32 cellular contexts compared by ENCODE assay signal in the genomic region with DNA sequence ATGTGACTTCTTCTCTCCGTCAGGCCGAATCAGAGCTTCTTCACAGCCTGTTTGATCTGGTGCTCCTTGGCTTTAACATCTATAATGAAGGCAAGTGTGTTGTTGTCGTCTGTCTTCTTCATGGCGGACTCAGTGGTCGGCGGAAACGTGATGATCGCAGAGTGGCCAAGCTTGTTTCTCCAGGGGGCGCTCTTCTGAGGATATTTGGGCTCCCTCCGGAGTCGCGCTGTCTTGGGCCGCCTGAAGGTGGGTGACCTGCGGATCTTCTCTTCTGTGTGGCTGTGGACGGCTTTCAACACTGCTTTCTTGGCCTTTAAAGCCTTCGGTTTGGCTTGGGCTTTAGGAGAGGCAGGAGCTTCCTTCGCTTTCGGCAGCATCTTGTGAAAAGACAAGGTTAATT. TPM values are rescaled to one million over a fixed set of nuclear protein-coding genes. Genes with fewer than 3 reads are reported as not detected.
DNase-seq lines count a peak whose midpoint lies in the region; ATAC-seq, FAIRE-seq and TF ChIP-seq lines count a peak whose summit lies in the region.
"Had no signal": no experiment of that assay in that cellular context is flagged by ENCODE, and none has a peak within 500 bp of the region (broad histone marks: within the 10 kb centered on the region; RNA-seq: fewer than 3 reads in every experiment).

No MANE protein-coding gene starts in this region.

- POLR2A ChIA-PET in PC-3 (lab: Charles Lee; ENCODE audit: unreplicated experiment) = no interaction called here

- H3K9me3 ChIP-seq in PC-3 (ENCODE audit: low read length) = no peaks in the 10 kb centered on the region
- H3K9me3 ChIP-seq in Karpas-422 (ENCODE audit: low read length) = peaks cover 4% of the 10 kb centered on the region; the same call in 1 of the 2 replicates
- H3K9me3 ChIP-seq: pancreas had no signal

- BruUV-seq in PC-3 (replicated peaks; lab: Mats Ljungman, UMichigan) = no TSS peak

- no peak overlapping the region for H3K4me3 Mint-ChIP-seq in endothelial cell (ENCODE audit: unreplicated experiment)
- H3K4me3 Mint-ChIP-seq: activated CD8-positive, alpha-beta memory T cell treated with anti-CD3 and anti-CD28 coated beads, Interleukin-2, amount 10 ng/mL, durations not matched to agents 7 days and 5 days; activated T-cell treated with anti-CD3 and anti-CD28 coated beads, Interleukin-2, amount 50 U/mL, for 72 hours; natural killer cell treated with Interleukin-12 subunit alpha and Interleukin-12 subunit beta and Interleukin-15 and Interleukin-18, amount 100 ng/mL, for 72 hours had no signal

- CTCF ChIA-PET in PC-3 (lab: Charles Lee) = interaction anchor here (0.6 to 0.7 kb wide), 2 partner anchors 75 to 200 kb away, joined by 4 to 7 read pairs; a partner anchor contains a TSS

- no peaks in the 10 kb centered on the region for H3K4me1 Mint-ChIP-seq in endothelial cell (ENCODE audit: unreplicated experiment)
- H3K4me1 Mint-ChIP-seq: activated CD8-positive, alpha-beta memory T cell treated with anti-CD3 and anti-CD28 coated beads, Interleukin-2, amount 10 ng/mL, durations not matched to agents 7 days and 5 days had no signal

- H3K27me3 Mint-ChIP-seq in endothelial cell (ENCODE audit: unreplicated experiment) = peaks cover 3% of the 10 kb centered on the region
- H3K27me3 Mint-ChIP-seq: activated CD8-positive, alpha-beta memory T cell treated with anti-CD3 and anti-CD28 coated beads, Interleukin-2, amount 10 ng/mL, durations not matched to agents 7 days and 5 days had no signal

- no peaks in the 10 kb centered on the region for H3K36me3 Mint-ChIP-seq in endothelial cell (ENCODE audit: low read depth, unreplicated experiment)
- H3K36me3 Mint-ChIP-seq: activated CD8-positive, alpha-beta memory T cell treated with anti-CD3 and anti-CD28 coated beads, Interleukin-2, amount 10 ng/mL, durations not matched to agents 7 days and 5 days; natural killer cell treated with Interleukin-12 subunit alpha and Interleukin-12 subunit beta and Interleukin-15 and Interleukin-18, amount 100 ng/mL, for 72 hours had no signal

- H3K36me3 ChIP-seq in PC-3 (ENCODE audit: low read depth, low read length) (no peaks in the 10 kb centered on the region), Karpas-422 (ENCODE audit: insufficient read depth, low read length) (no peaks in the 10 kb centered on the region)
- H3K36me3 ChIP-seq: pancreas, transverse colon had no signal

- no peak overlapping the region for H3K27ac Mint-ChIP-seq in endothelial cell (ENCODE audit: unreplicated experiment)
- H3K27ac Mint-ChIP-seq: activated CD8-positive, alpha-beta memory T cell treated with anti-CD3 and anti-CD28 coated beads, Interleukin-2, amount 10 ng/mL, durations not matched to agents 7 days and 5 days; activated T-cell treated with anti-CD3 and anti-CD28 coated beads, Interleukin-2, amount 50 U/mL, for 72 hours; natural killer cell treated with Interleukin-12 subunit alpha and Interleukin-12 subunit beta and Interleukin-15 and Interleukin-18, amount 100 ng/mL, for 72 hours had no signal

- H3F3A ChIP-seq in PC-3 (ENCODE audit: low read length, unreplicated experiment) = no peaks in the 10 kb centered on the region

- H3K4me3 ChIP-seq in PC-3 (ENCODE audit: low read length) (no peak overlapping the region), Karpas-422 (ENCODE audit: low read length) (no peak overlapping the region)
- H3K4me3 ChIP-seq: pancreas, transverse colon had no signal

- no peak for TF ChIP-seq POLR2A in GM12891 (IDR thresholded peaks at IDR 0.05; ENCODE audit: low read depth, low read length)

- ATAC-seq in PC-3 = no peak
- ATAC-seq: activated CD8-positive, alpha-beta memory T cell treated with anti-CD3 and anti-CD28 coated beads, Interleukin-2, amount 10 ng/mL, durations not matched to agents 7 days and 5 days; activated T-cell treated with anti-CD3 and anti-CD28 coated beads, Interleukin-2, amount 50 U/mL, for 72 hours; natural killer cell treated with Interleukin-12 subunit alpha and Interleukin-12 subunit beta and Interleukin-15 and Interleukin-18, amount 100 ng/mL, for 72 hours; pancreas had no signal

- H3K4me1 ChIP-seq in PC-3 (ENCODE audit: insufficient read depth, low read length) = peaks cover 6% of the 10 kb centered on the region; the same call in 1 of the 2 replicates
- H3K4me1 ChIP-seq in Karpas-422 (ENCODE audit: low read length) = no peaks in the 10 kb centered on the region
- H3K4me1 ChIP-seq: pancreas, transverse colon had no signal

- no peaks in the 10 kb centered on the region for H3K9me3 Mint-ChIP-seq in endothelial cell (ENCODE audit: unreplicated experiment)
- H3K9me3 Mint-ChIP-seq: activated T-cell treated with anti-CD3 and anti-CD28 coated beads, Interleukin-2, amount 50 U/mL, for 72 hours; natural killer cell treated with Interleukin-12 subunit alpha and Interleukin-12 subunit beta and Interleukin-15 and Interleukin-18, amount 100 ng/mL, for 72 hours had no signal

- FAIRE-seq in GM12891 (lab: Jason Lieb, UNC) = no peak
- FAIRE-seq: A204.1, GM18507, pancreas had no signal

- H2AFZ ChIP-seq in PC-3 (ENCODE audit: low read length) = no peak overlapping the region
- H2AFZ ChIP-seq in Karpas-422 (ENCODE audit: low read length) = no peak overlapping the region

- H3K9me2 ChIP-seq in PC-3 (replicated peaks; ENCODE audit: low read length) = no peaks in the 10 kb centered on the region
- H3K9me2 ChIP-seq in Karpas-422 (replicated peaks; ENCODE audit: insufficient read depth, low read length) = no peaks in the 10 kb centered on the region

- H3K79me2 ChIP-seq in PC-3 (ENCODE audit: low read length) = no peaks in the 10 kb centered on the region
- H3K79me2 ChIP-seq in Karpas-422 (ENCODE audit: low read length) = no peaks in the 10 kb centered on the region

- H3K27me3 ChIP-seq in PC-3 (ENCODE audit: low read length) (no peaks in the 10 kb centered on the region), Karpas-422 (ENCODE audit: low read length) (no peaks in the 10 kb centered on the region)
- H3K27me3 ChIP-seq: pancreas, transverse colon had no signal

- H4K20me1 ChIP-seq in PC-3 (ENCODE audit: low read length) (no peaks in the 10 kb centered on the region), Karpas-422 (ENCODE audit: insufficient read depth, low read depth, low read length) (no peaks in the 10 kb centered on the region)

- H3K4me2 ChIP-seq in PC-3 (ENCODE audit: low read length) (no peak overlapping the region), Karpas-422 (ENCODE audit: low read depth, low read length, poor library complexity, severe bottlenecking) (no peak overlapping the region)

- in situ Hi-C loops in GM13977 (cut with MboI; ENCODE audit: low pct_unique_long_range_greater_than_20kb, low sequenced_read_pairs, unreplicated experiment) = no loop called here

- no peak overlapping the region for H3K27ac ChIP-seq in 22Rv1
- no peak overlapping the region for H3K27ac ChIP-seq in PC-3 (ENCODE audit: low read length)
- H3K27ac ChIP-seq in Karpas-422 (ENCODE audit: low read length) = no peak overlapping the region
- H3K27ac ChIP-seq: epithelial cell of prostate, pancreas, transverse colon, VCaP had no signal

- H3K9ac ChIP-seq in PC-3 (ENCODE audit: low read length) = no peak overlapping the region
- no peak overlapping the region for H3K9ac ChIP-seq in Karpas-422 (ENCODE audit: low read length)

- intact Hi-C loops in PC-3 (cut with micrococcal nuclease) = no loop called here

- DNase-seq in GM13977 (ENCODE audit: low spot score) = no peak
- DNase-seq in PC-3 = no peak
- no peak for DNase-seq in endothelial cell (ENCODE audit: low spot score)
- DNase-seq in GM12891 (ENCODE audit: insufficient read length, low spot score) = no peak
- DNase-seq in Karpas-422 = no peak
- no peak for DNase-seq in NCI-H526 treated with DMSO at 0.1 percent for 48 hours (lab: John Stamatoyannopoulos, UW)
- no peak for DNase-seq in effector CD4-positive, alpha-beta T cell
- DNase-seq: activated CD4-positive, alpha-beta T cell treated with anti-CD3 and anti-CD28 coated beads, Interleukin-2, amount 50 U/mL, for 1 hour; activated CD8-positive, alpha-beta memory T cell treated with anti-CD3 and anti-CD28 coated beads, Interleukin-2, amount 10 ng/mL, durations not matched to agents 7 days and 5 days; activated naive CD4-positive, alpha-beta T cell; activated T-cell treated with anti-CD3 and anti-CD28 coated beads, Interleukin-2, amount 50 U/mL, for 72 hours; GDM1; head of caudate nucleus; NCI-H146; pancreas; retina; SHP77; stimulated activated CD4-positive, alpha-beta T cell treated with anti-CD3 and anti-CD28 coated beads, Interleukin-2, amount 100 ng/mL, for 48 hours; transverse colon had no signal

- peak; percentile 37 for TF ChIP-seq CTCF in 22Rv1 (IDR thresholded peaks at IDR 0.05)
- TF ChIP-seq CTCF in GM13977 (IDR thresholded peaks at IDR 0.05; ENCODE audit: extremely low read depth, insufficient read depth, missing control alignments) = peak; percentile 6
- peak; percentile 26; the same call in 1 of the 2 replicates for TF ChIP-seq CTCF in PC-3 (conservative IDR thresholded peaks at IDR 0.05; ENCODE audit: low read depth, low read length)
- TF ChIP-seq CTCF in endothelial cell (IDR thresholded peaks at IDR 0.05; ENCODE audit: unreplicated experiment) = peak; percentile 16

TF ChIP-seq in GM12891, 5 proteins besides CTCF, POLR2A, EP300 and RAD21:
- TF ChIP-seq TAF1 (IDR thresholded peaks at IDR 0.05; ENCODE audit: low read depth, low read length) (no peak), POU2F2 (IDR thresholded peaks at IDR 0.05; ENCODE audit: low read depth, low read length) (no peak), PAX5 (IDR thresholded peaks at IDR 0.05; ENCODE audit: insufficient read depth, low read length, severe bottlenecking) (no peak), POLR2AphosphoS5 (IDR thresholded peaks at IDR 0.05; ENCODE audit: low read depth, low read length) (no peak), SPI1 (IDR thresholded peaks at IDR 0.05; ENCODE audit: low read depth, low read length) (no peak)

RNA-seq across cellular contexts. Expression of a gene that starts 9.8 kb away (rescaled TPM):
- total RNA-seq in PC-3 (2014; rRNA removed) (not detected in 2 replicates), endothelial cell (ENCODE audit: unreplicated experiment) (not detected)
- polyA plus RNA-seq in GM12891 (2012; ENCODE audit: low read depth, missing spikeins) = not detected
- total RNA-seq in Karpas-422 (2014; rRNA removed; shearing (Covaris generic); ENCODE audit: low replicate concordance) = not detected in 2 replicates
- total RNA-seq: activated CD8-positive, alpha-beta memory T cell treated with anti-CD3 and anti-CD28 coated beads, Interleukin-2, amount 10 ng/mL, durations not matched to agents 7 days and 5 days; activated T-cell treated with anti-CD3 and anti-CD28 coated beads, Interleukin-2, amount 50 U/mL, for 72 hours; cerebellum; HT-29; kidney epithelial cell; lower leg skin; natural killer cell treated with Interleukin-12 subunit alpha and Interleukin-12 subunit beta and Interleukin-15 and Interleukin-18, amount 100 ng/mL, for 72 hours; NCI-H460; pancreas; transverse colon had no signal
- polyA plus RNA-seq: adipose tissue, BJ, pancreas had no signal

RNA-seq across cellular contexts. Expression of a gene that starts 16.0 kb away (rescaled TPM):
- total RNA-seq in PC-3 (2014; rRNA removed) (277 and 278 TPM in 2 replicates), endothelial cell (ENCODE audit: unreplicated experiment) (791 TPM)
- 35.6 TPM for polyA plus RNA-seq in GM12891 (2012; ENCODE audit: low read depth, missing spikeins)
- 3.5 and 4.1 TPM in 2 replicates for total RNA-seq in Karpas-422 (2014; rRNA removed; shearing (Covaris generic); ENCODE audit: low replicate concordance)

RNA-seq across cellular contexts. Expression of a gene that starts 27.2 kb away (rescaled TPM):
- not detected in 2 replicates for total RNA-seq in PC-3 (2014; rRNA removed)
- not detected for total RNA-seq in endothelial cell (ENCODE audit: unreplicated experiment)
- polyA plus RNA-seq in GM12891 (2012; ENCODE audit: low read depth, missing spikeins) = not detected
- not detected in 2 replicates for total RNA-seq in Karpas-422 (2014; rRNA removed; shearing (Covaris generic); ENCODE audit: low replicate concordance)
- total RNA-seq: activated CD8-positive, alpha-beta memory T cell treated with anti-CD3 and anti-CD28 coated beads, Interleukin-2, amount 10 ng/mL, durations not matched to agents 7 days and 5 days; activated T-cell treated with anti-CD3 and anti-CD28 coated beads, Interleukin-2, amount 50 U/mL, for 72 hours; cerebellum; HT-29; kidney epithelial cell; lower leg skin; natural killer cell treated with Interleukin-12 subunit alpha and Interleukin-12 subunit beta and Interleukin-15 and Interleukin-18, amount 100 ng/mL, for 72 hours; NCI-H460; pancreas; transverse colon had no signal
- polyA plus RNA-seq: BJ, pancreas had no signal

RNA-seq across cellular contexts. Expression of a gene that starts 49.2 kb away (rescaled TPM):
- 61.5 and 83.9 TPM in 2 replicates for total RNA-seq in PC-3 (2014; rRNA removed)
- 324 TPM for total RNA-seq in endothelial cell (ENCODE audit: unreplicated experiment)
- polyA plus RNA-seq in GM12891 (2012; ENCODE audit: low read depth, missing spikeins) = 571 TPM
- total RNA-seq in Karpas-422 (2014; rRNA removed; shearing (Covaris generic); ENCODE audit: low replicate concordance) = 145 and 293 TPM in 2 replicates

Comparison
In these comparisons a context has a peak if more than half of its experiments do, and no peak if none do; other contexts are left out.
1. RNA of a gene that starts 16.0 kb away (total RNA-seq): 791 TPM in endothelial cell (single experiment) and 277 to 278 TPM in PC-3; 3.5 to 4.1 TPM in Karpas-422; every median in the first group is over 10 times any median in the second.
2. Peak in every context shown above with its lines, with median percentiles within 50 percentile points of each other: CTCF ChIP-seq.